1 cellular context compared by ENCODE assay signal in genomic region chr19:54373781-54374266, GRCh38.
TF ChIP-seq lines count a peak whose summit lies in the region.

No MANE protein-coding gene starts in this region.

TF ChIP-seq in HepG2, 621 proteins besides CTCF, POLR2A, EP300 and RAD21:
- TF ChIP-seq SIX1 (CRISPR knock-in tag; IDR thresholded peaks at IDR 0.05; ENCODE audit: borderline replicate concordance) = no peak
- TF ChIP-seq MAFK (conservative IDR thresholded peaks at IDR 0.05 in 1 of 2, IDR thresholded peaks at IDR 0.05 in 1 of 2; ENCODE audit: low read length in 2 of 2) = peak; percentile 96 to 98
- TF ChIP-seq MAFF (IDR thresholded peaks at IDR 0.05; ENCODE audit: low read depth, low read length) = peak; percentile 97
- TF ChIP-seq KLF15 (CRISPR knock-in tag; IDR thresholded peaks at IDR 0.05; ENCODE audit: borderline replicate concordance) = no peak
- TF ChIP-seq CREB1 (IDR thresholded peaks at IDR 0.05) = no peak
- no peak for TF ChIP-seq CREB1 (CRISPR knock-in tag; IDR thresholded peaks at IDR 0.05)
- no peak for TF ChIP-seq NFE2 (CRISPR knock-in tag; IDR thresholded peaks at IDR 0.05)
- TF ChIP-seq SRY (CRISPR knock-in tag; IDR thresholded peaks at IDR 0.05) = no peak
- no peak for TF ChIP-seq ESRRA (CRISPR knock-in tag; IDR thresholded peaks at IDR 0.05; ENCODE audit: low read depth)
- TF ChIP-seq SMAD9 (CRISPR knock-in tag; IDR thresholded peaks at IDR 0.05) = no peak
- no peak for TF ChIP-seq NFE2L2 (IDR thresholded peaks at IDR 0.05; ENCODE audit: low read length)
- no peak for TF ChIP-seq ZNF20 (CRISPR knock-in tag; IDR thresholded peaks at IDR 0.05)
- no peak for TF ChIP-seq ZBTB49 (CRISPR knock-in tag; IDR thresholded peaks at IDR 0.05; ENCODE audit: borderline replicate concordance)
